8 cellular contexts compared by ENCODE assay signal in genomic region chr2:67397143-67397986, GRCh38. TPM values are rescaled to one million over a fixed set of nuclear protein-coding genes. Genes with fewer than 3 reads are reported as not detected.
DNase-seq lines count a peak whose midpoint lies in the region; ATAC-seq, FAIRE-seq and TF ChIP-seq lines count a peak whose summit lies in the region.

Gene ETAA1, plus strand, starts transcription at chr2:67397333. Its CDS starts 116 bp downstream, at chr2:67397449.

- peaks cover 4% of the 10 kb centered on the region for H3K36me3 ChIP-seq in adipocyte (ENCODE audit: control insufficient read depth, insufficient read depth, low read length, severe bottlenecking)
- no peaks in the 10 kb centered on the region for H3K36me3 ChIP-seq in pancreas
- no peaks in the 10 kb centered on the region for H3K36me3 ChIP-seq in tibial artery

- no peak for TF ChIP-seq CTCF in GM10266 (IDR thresholded peaks at IDR 0.05; ENCODE audit: control insufficient read depth, insufficient read depth, low read depth, missing control alignments)
- no peak for TF ChIP-seq CTCF in pancreas (IDR thresholded peaks at IDR 0.05)
- no peak for TF ChIP-seq CTCF in tibial artery (IDR thresholded peaks at IDR 0.05)

- 0 to 1% methylated on average over 61 of the region's 61 CpGs for WGBS in pancreas, 2 donors

- ATAC-seq in HG02642 (IDR thresholded peaks at IDR 0.05; ENCODE audit: poor library complexity, unreplicated experiment) (peak; percentile 100), Right ventricle myocardium superior (ENCODE audit: poor library complexity) (peak; percentile 100), pancreas (peak; percentile 97 to 99 (median 98))

- intact Hi-C loops in Right ventricle myocardium superior (cut with DNase I) (no loop called here), pancreas (cut with DNase I) (no loop called here), tibial artery (cut with DNase I; ENCODE audit: low total_unique reads) (no loop called here)

- no peaks in the 10 kb centered on the region for H3K9me3 ChIP-seq in adipocyte (ENCODE audit: control insufficient read depth, low read length)
- no peaks in the 10 kb centered on the region for H3K9me3 ChIP-seq in pancreas
- H3K9me3 ChIP-seq in tibial artery: no peaks in the 10 kb centered on the region

- H3K4me3 ChIP-seq in adipocyte (ENCODE audit: low read length) (peak within 1 kb of the TSS; percentile 94), pancreas (peak within 1 kb of the TSS; percentile 59 to 89 (median 78)), tibial artery (peak within 1 kb of the TSS; percentile 99 to 100)

- H3K27ac ChIP-seq in pancreas (peak within 1 kb of the TSS; percentile 87 to 98 (median 94)), tibial artery (peak within 1 kb of the TSS; percentile 97)

- H3K4me1 ChIP-seq in adipocyte (ENCODE audit: control insufficient read depth, insufficient read depth, low read length) (peaks cover 57% of the 10 kb centered on the region), pancreas (peaks cover 15 to 38% (median 33%) of the 10 kb centered on the region in 3 donors), tibial artery (peaks cover 0 to 50% (median 22%) of the 10 kb centered on the region in 4 donors)

- H3K9ac ChIP-seq in adipocyte (ENCODE audit: low read length): peak within 1 kb of the TSS; percentile 98

- peak; percentile 47 for FAIRE-seq in pancreas (lab: Jason Lieb, UNC)

- DNase-seq in GM10266 (ENCODE audit: extremely low spot score) (peak; percentile 93), NCI-H1417 (lab: John Stamatoyannopoulos, UW) (peak; percentile 92 to 96 (median 95)), SW 1271 (lab: John Stamatoyannopoulos, UW) (peak; percentile 68 to 84), adipocyte (ENCODE audit: low read depth) (peak; percentile 97), Right ventricle myocardium superior (peak; percentile 96), pancreas (peak; percentile 88 to 96 (median 93)), tibial artery (peak; percentile 91 to 95)

- H3K27me3 ChIP-seq in adipocyte (replicated peaks; ENCODE audit: control insufficient read depth, insufficient read depth, low read length): no peaks in the 10 kb centered on the region
- H3K27me3 ChIP-seq in pancreas: no peaks in the 10 kb centered on the region
- H3K27me3 ChIP-seq in tibial artery: no peaks in the 10 kb centered on the region

RNA-seq across cellular contexts. Expression of gene ETAA1, which starts in this region (rescaled TPM):
- total RNA-seq in Right ventricle myocardium superior (3.7 TPM), pancreas (1 to 10 TPM; 5.1 to 8.4 (median 6.4) TPM)
- polyA plus RNA-seq in pancreas: 1 to 10 TPM; 5.9 to 7.8 TPM

Comparison
In these comparisons a context has a peak if more than half of its experiments do, and no peak if none do; other contexts are left out.
1. Peak in every context shown above with its lines: DNase-seq, ATAC-seq, H3K4me3 ChIP-seq and H3K27ac ChIP-seq.